ENCODE assay signal across 10 cellular contexts in the genomic region with DNA sequence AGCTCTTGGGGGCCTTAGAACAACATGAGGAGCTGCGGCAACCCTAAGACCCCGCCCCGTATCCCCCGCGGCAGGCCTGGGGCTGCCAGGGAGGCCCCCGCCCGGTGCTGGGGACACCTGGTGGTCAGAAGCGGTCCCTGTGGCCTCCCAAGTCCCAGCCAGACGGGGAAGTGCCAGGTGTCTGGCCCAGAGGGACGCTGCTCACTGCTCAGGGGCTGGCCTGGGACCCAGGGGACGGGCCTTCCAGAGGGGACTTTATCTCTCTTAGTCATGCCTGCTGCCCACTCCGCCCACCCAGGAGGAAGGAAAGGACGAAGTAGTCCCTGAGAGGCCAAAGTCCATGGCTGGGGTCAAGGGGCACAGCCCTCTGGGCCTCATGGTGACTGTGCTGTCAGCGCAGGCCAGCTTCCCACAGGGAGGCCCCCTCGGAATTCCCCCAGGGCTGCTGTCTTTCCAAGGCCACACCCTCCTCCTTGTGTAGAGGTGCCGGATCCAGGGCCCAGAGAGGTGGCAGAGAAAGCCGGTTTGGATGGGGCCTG. TPM values are rescaled to one million over a fixed set of nuclear protein-coding genes. Genes with fewer than 3 reads are reported as not detected.
A peak's percentile ranks its signal among the peaks of the same experiment; 100 is the strongest.
DNase-seq lines count a peak whose midpoint lies in the region; ATAC-seq and TF ChIP-seq lines count a peak whose summit lies in the region.
"Had no signal": no experiment of that assay in that cellular context is flagged by ENCODE, and none has a peak within 500 bp of the region (broad histone marks: within the 10 kb centered on the region; RNA-seq: fewer than 3 reads in every experiment).

No MANE protein-coding gene starts in this region.

- H3K4me3 ChIP-seq in GM12865 (ENCODE audit: low read depth, low read length) (no peak overlapping the region), esophagus muscularis mucosa (no peak overlapping the region)

- peak; percentile 37 for TF ChIP-seq CTCF in AG09319 (IDR thresholded peaks at IDR 0.05; ENCODE audit: low read depth, low read length)
- peak; percentile 15 for TF ChIP-seq CTCF in GM12865 (IDR thresholded peaks at IDR 0.05; ENCODE audit: insufficient read depth, low read depth, low read length, missing control alignments)
- TF ChIP-seq CTCF in esophagus muscularis mucosa (IDR thresholded peaks at IDR 0.05), result peak in 1 of 3 experiments; percentile 35

- H3K36me3 ChIP-seq in esophagus muscularis mucosa, result peaks cover 0 to 74% (median 33%) of the 10 kb centered on the region in 4 donors

- no peak overlapping the region for H3K4me3 Mint-ChIP-seq in T-helper 17 cell
- H3K4me3 Mint-ChIP-seq: activated T-cell treated with anti-CD3 and anti-CD28 coated beads, Interleukin-2, amount 50 U/mL, for 24 hours had no signal

- no peaks in the 10 kb centered on the region for H3K27me3 ChIP-seq in esophagus muscularis mucosa

- no peak for TF ChIP-seq EP300 in esophagus muscularis mucosa (IDR thresholded peaks at IDR 0.05)

- no peaks in the 10 kb centered on the region for H3K9me3 ChIP-seq in T-helper 17 cell (ENCODE audit: control insufficient read depth, low read length, poor library complexity, severe bottlenecking)
- H3K9me3 ChIP-seq in esophagus muscularis mucosa, result no peaks in the 10 kb centered on the region

- H3K27ac Mint-ChIP-seq in T-helper 17 cell, result peak overlapping the region; percentile 57
- H3K27ac Mint-ChIP-seq: activated T-cell treated with anti-CD3 and anti-CD28 coated beads, Interleukin-2, amount 50 U/mL, for 24 hours had no signal

- H3K4me1 ChIP-seq in esophagus muscularis mucosa, result peaks cover 9 to 13% (median 12%) of the 10 kb centered on the region in 4 donors

- no peak for TF ChIP-seq POLR2A in esophagus muscularis mucosa (IDR thresholded peaks at IDR 0.05; ENCODE audit: low read depth)

- DNase-seq in AG09319 (ENCODE audit: extremely low read depth, low read depth) (no peak), GM12865 (ENCODE audit: low read depth) (no peak), T-helper 17 cell (no peak), left colon (no peak), foreskin melanocyte (no peak), esophagus muscularis mucosa (ENCODE audit: extremely low spot score) (no peak), DMS153 (lab: John Stamatoyannopoulos, UW) (no peak), cerebellar nuclear complex (lab: John Stamatoyannopoulos, UW) (no peak)
- DNase-seq: activated T-cell treated with anti-CD3 and anti-CD28 coated beads, Interleukin-2, amount 50 U/mL, for 24 hours; SHP77 had no signal

- H3K36me3 Mint-ChIP-seq in T-helper 17 cell (ENCODE audit: low read depth), result no peaks in the 10 kb centered on the region

- intact Hi-C loops in left colon (cut with DNase I, micrococcal nuclease) (no loop called here), esophagus muscularis mucosa (cut with DNase I) (no loop called here)

- no peak overlapping the region for H3K27ac ChIP-seq in esophagus muscularis mucosa (replicated peaks in 1 of 4)

- no CpG with 5 or more reads among the region's 17 CpGs for WGBS in esophagus muscularis mucosa

- ATAC-seq in T-helper 17 cell (no peak), left colon (peak; percentile 59)

- no peaks in the 10 kb centered on the region for H3K27me3 Mint-ChIP-seq in T-helper 17 cell
- H3K27me3 Mint-ChIP-seq: activated T-cell treated with anti-CD3 and anti-CD28 coated beads, Interleukin-2, amount 50 U/mL, for 24 hours had no signal

- H3K4me1 Mint-ChIP-seq in T-helper 17 cell, result peaks cover 15% of the 10 kb centered on the region

RNA-seq across cellular contexts. Expression of gene HTRA3, which starts 31.0 kb away (rescaled TPM):
- total RNA-seq in T-helper 17 cell, result not detected
- total RNA-seq in left colon, result 1 to 10 TPM; 2.5 to 6.6 TPM
- 10 to 100 TPM; 56.1 to 82.2 (median 67.2) TPM for total RNA-seq in esophagus muscularis mucosa

RNA-seq across cellular contexts. Expression of gene SH3TC1, which starts 39.5 kb away (rescaled TPM):
- total RNA-seq in T-helper 17 cell, result 100 to 1,000 TPM; 134 TPM
- total RNA-seq in left colon, result 10 to 100 TPM; 13.8 to 18.3 TPM
- total RNA-seq in esophagus muscularis mucosa, result 10 to 100 TPM; 13.7 to 18.7 (median 15.2) TPM

Comparison
In these comparisons a context has a peak if more than half of its experiments do, and no peak if none do; other contexts are left out.
1. RNA of gene HTRA3, which starts 31.0 kb away (total RNA-seq): 56.1 to 82.2 TPM in esophagus muscularis mucosa; 2.5 to 6.6 TPM in left colon and not detected in T-helper 17 cell; every median in the first group is over 4 times any median in the second.
2. RNA of gene SH3TC1, which starts 39.5 kb away (total RNA-seq): 134 TPM in T-helper 17 cell; 13.8 to 18.3 TPM in left colon and 13.7 to 18.7 TPM in esophagus muscularis mucosa; every median in the first group is over 4 times any median in the second.